ENCODE assay signal across 23 cellular contexts in the genomic region with DNA sequence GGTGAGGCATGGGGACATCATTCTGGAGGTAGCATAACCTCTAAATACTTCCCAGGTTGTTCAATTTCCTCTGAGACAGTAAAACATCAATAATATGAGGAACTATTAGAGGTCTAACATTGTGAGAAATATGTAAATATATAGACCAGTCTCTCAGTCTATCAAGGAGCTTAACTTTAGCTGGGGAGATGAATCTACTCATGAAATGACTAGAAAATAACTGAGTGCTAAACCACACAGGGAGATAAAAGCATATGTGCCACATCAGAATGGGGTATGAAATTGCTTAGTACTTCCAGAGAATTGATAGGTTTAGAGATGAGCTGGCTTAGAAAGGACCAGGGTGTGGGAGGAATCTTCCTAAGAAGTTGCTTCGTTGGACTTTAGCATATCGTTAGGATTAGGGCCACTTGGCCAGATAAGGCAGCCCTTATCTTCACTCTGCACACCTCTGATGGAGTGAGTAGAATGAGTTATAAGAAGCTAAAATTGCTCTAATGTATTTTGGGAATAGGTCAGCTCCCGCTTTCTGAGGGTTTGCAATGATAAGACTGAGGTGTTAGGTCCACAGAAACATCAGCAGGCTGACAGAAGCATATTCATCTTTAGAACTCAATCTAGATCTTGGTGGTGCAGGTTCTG.
DNase-seq lines count a peak whose midpoint lies in the region; ATAC-seq and TF ChIP-seq lines count a peak whose summit lies in the region.
"Had no signal": no experiment of that assay in that cellular context is flagged by ENCODE, and none has a peak within 500 bp of the region (broad histone marks: within the 10 kb centered on the region; RNA-seq: fewer than 3 reads in every experiment).

No MANE protein-coding gene starts in this region.

- H3K4me1 Mint-ChIP-seq in activated T-cell treated with anti-CD3 and anti-CD28 coated beads, Interleukin-2, amount 50 U/mL, for 24 hours (ENCODE audit: low read depth): peaks cover 26% of the 10 kb centered on the region
- H3K4me1 Mint-ChIP-seq in activated T-helper 17 cell treated with anti-CD3 and anti-CD28 coated beads, Interleukin-2, amount 50 U/mL, for 72 hours: peaks cover 11% of the 10 kb centered on the region
- no peaks in the 10 kb centered on the region for H3K4me1 Mint-ChIP-seq in neural progenitor cell
- H3K4me1 Mint-ChIP-seq: CD8-positive, alpha-beta memory T cell; T-helper 17 cell had no signal

- peak overlapping the region; percentile 93 for H3K27ac Mint-ChIP-seq in activated T-cell treated with anti-CD3 and anti-CD28 coated beads, Interleukin-2, amount 50 U/mL, for 24 hours
- peak overlapping the region; percentile 69 for H3K27ac Mint-ChIP-seq in activated T-helper 17 cell treated with anti-CD3 and anti-CD28 coated beads, Interleukin-2, amount 50 U/mL, for 72 hours
- peak overlapping the region; percentile 42 for H3K27ac Mint-ChIP-seq in neural progenitor cell
- H3K27ac Mint-ChIP-seq: CD8-positive, alpha-beta memory T cell; T-helper 17 cell had no signal

- DNase-seq in activated T-cell treated with anti-CD3 and anti-CD28 coated beads, Interleukin-2, amount 50 U/mL, for 24 hours: no peak
- DNase-seq in activated T-cell treated with anti-CD3 and anti-CD28 coated beads for 4 hours (no peak), PC-3 (no peak), neural progenitor cell (ENCODE audit: low spot score) (no peak), esophagus squamous epithelium (lab: John Stamatoyannopoulos, UW) (no peak), omental fat pad (ENCODE audit: low spot score) (no peak), tibial artery (no peak)
- DNase-seq: activated naive CD4-positive, alpha-beta T cell treated with Interleukin-2 at 50 U/mL for 16 hours; amygdala; CD8-positive, alpha-beta memory T cell; EL; GOT3; hippocampal formation; NCI-H146; pancreas; retina; SHP77; stimulated activated naive CD4-positive, alpha-beta T cell treated with Interleukin-2 at 50 U/mL for 16 hours; T-helper 17 cell had no signal

- intact Hi-C loops in PC-3 (cut with micrococcal nuclease) (loop anchor here (5.0 kb wide), 1 partner anchor 43 kb away; no protein-coding TSS in a partner anchor), esophagus squamous epithelium (cut with DNase I) (no loop called here), tibial artery (cut with DNase I; ENCODE audit: low total_unique reads) (no loop called here)

- H3K27me3 Mint-ChIP-seq in activated T-cell treated with anti-CD3 and anti-CD28 coated beads, Interleukin-2, amount 50 U/mL, for 24 hours: no peaks in the 10 kb centered on the region
- no peaks in the 10 kb centered on the region for H3K27me3 Mint-ChIP-seq in activated T-helper 17 cell treated with anti-CD3 and anti-CD28 coated beads, Interleukin-2, amount 50 U/mL, for 72 hours
- H3K27me3 Mint-ChIP-seq in neural progenitor cell (ENCODE audit: insufficient read depth, low read depth): no peaks in the 10 kb centered on the region
- H3K27me3 Mint-ChIP-seq: CD8-positive, alpha-beta memory T cell; T-helper 17 cell had no signal

- H3K27ac ChIP-seq in PC-3 (ENCODE audit: low read length): peak overlapping the region; percentile 57
- H3K27ac ChIP-seq in neural progenitor cell: no peak overlapping the region
- H3K27ac ChIP-seq in esophagus squamous epithelium: no peak overlapping the region
- H3K27ac ChIP-seq in tibial artery: no peak overlapping the region
- H3K27ac ChIP-seq: gastroesophageal sphincter, skin epidermis had no signal

- peaks cover 2% of the 10 kb centered on the region for H3K9me3 Mint-ChIP-seq in activated T-cell treated with anti-CD3 and anti-CD28 coated beads, Interleukin-2, amount 50 U/mL, for 24 hours
- peaks cover 5% of the 10 kb centered on the region for H3K9me3 Mint-ChIP-seq in activated T-helper 17 cell treated with anti-CD3 and anti-CD28 coated beads, Interleukin-2, amount 50 U/mL, for 72 hours
- no peaks in the 10 kb centered on the region for H3K9me3 Mint-ChIP-seq in neural progenitor cell

- H3K36me3 ChIP-seq in PC-3 (ENCODE audit: low read depth, low read length) (no peaks in the 10 kb centered on the region), neural progenitor cell (no peaks in the 10 kb centered on the region), esophagus squamous epithelium (no peaks in the 10 kb centered on the region), tibial artery (peaks cover 10 to 19% (median 10%) of the 10 kb centered on the region in 3 donors)
- H3K36me3 ChIP-seq: gastroesophageal sphincter, pancreas had no signal

- no peak overlapping the region for H3K4me3 Mint-ChIP-seq in activated T-cell treated with anti-CD3 and anti-CD28 coated beads, Interleukin-2, amount 50 U/mL, for 24 hours
- peak overlapping the region; percentile 14 for H3K4me3 Mint-ChIP-seq in activated T-helper 17 cell treated with anti-CD3 and anti-CD28 coated beads, Interleukin-2, amount 50 U/mL, for 72 hours
- H3K4me3 Mint-ChIP-seq in neural progenitor cell: no peak overlapping the region
- H3K4me3 Mint-ChIP-seq: CD8-positive, alpha-beta memory T cell; T-helper 17 cell had no signal

- H3K36me3 Mint-ChIP-seq in activated T-cell treated with anti-CD3 and anti-CD28 coated beads, Interleukin-2, amount 50 U/mL, for 24 hours (ENCODE audit: low read depth): no peaks in the 10 kb centered on the region
- no peaks in the 10 kb centered on the region for H3K36me3 Mint-ChIP-seq in activated T-helper 17 cell treated with anti-CD3 and anti-CD28 coated beads, Interleukin-2, amount 50 U/mL, for 72 hours (ENCODE audit: low read depth)
- peaks cover 31% of the 10 kb centered on the region for H3K36me3 Mint-ChIP-seq in neural progenitor cell
- H3K36me3 Mint-ChIP-seq: CD8-positive, alpha-beta memory T cell had no signal

- H3K4me2 ChIP-seq in PC-3 (ENCODE audit: low read length) (no peak overlapping the region), neural progenitor cell (no peak overlapping the region)

- ATAC-seq in PC-3 (no peak), omental fat pad (ENCODE audit: low FRiP score) (no peak)
- ATAC-seq in activated T-helper 17 cell treated with anti-CD3 and anti-CD28 coated beads, Interleukin-2, amount 50 U/mL, for 72 hours (replicated peaks): peak; percentile 86
- ATAC-seq: gastroesophageal sphincter, Panc1, T-helper 17 cell had no signal

- POLR2A ChIA-PET in PC-3 (lab: Charles Lee; ENCODE audit: unreplicated experiment): no interaction called here

- no peaks in the 10 kb centered on the region for H3K9me3 ChIP-seq in PC-3 (ENCODE audit: low read length)
- H3K9me3 ChIP-seq in neural progenitor cell (ENCODE audit: low read depth): no peaks in the 10 kb centered on the region
- H3K9me3 ChIP-seq in esophagus squamous epithelium: no peaks in the 10 kb centered on the region
- no peaks in the 10 kb centered on the region for H3K9me3 ChIP-seq in tibial artery
- H3K9me3 ChIP-seq: gastroesophageal sphincter, pancreas had no signal

- H3F3A ChIP-seq in PC-3 (ENCODE audit: low read length, unreplicated experiment) (no peaks in the 10 kb centered on the region), neural progenitor cell (ENCODE audit: low read depth) (no peaks in the 10 kb centered on the region)

- H4K20me1 ChIP-seq in PC-3 (ENCODE audit: low read length): no peaks in the 10 kb centered on the region
- no peaks in the 10 kb centered on the region for H4K20me1 ChIP-seq in neural progenitor cell (ENCODE audit: low read depth)

- peaks cover 33% of the 10 kb centered on the region for H3K4me1 ChIP-seq in PC-3 (ENCODE audit: insufficient read depth, low read length)
- H3K4me1 ChIP-seq in neural progenitor cell: no peaks in the 10 kb centered on the region
- peaks cover 0 to 5% (median 0%) of the 10 kb centered on the region in 3 donors for H3K4me1 ChIP-seq in esophagus squamous epithelium
- no peaks in the 10 kb centered on the region for H3K4me1 ChIP-seq in tibial artery
- H3K4me1 ChIP-seq: gastroesophageal sphincter, pancreas had no signal

- CTCF ChIA-PET in PC-3 (lab: Charles Lee): no interaction called here

- TF ChIP-seq POLR2A in esophagus squamous epithelium (IDR thresholded peaks at IDR 0.05): no peak

- TF ChIP-seq CTCF in PC-3 (conservative IDR thresholded peaks at IDR 0.05; ENCODE audit: low read depth, low read length) (no peak), neural progenitor cell (IDR thresholded peaks at IDR 0.05) (no peak), esophagus squamous epithelium (IDR thresholded peaks at IDR 0.05) (no peak), omental fat pad (IDR thresholded peaks at IDR 0.05) (no peak), tibial artery (IDR thresholded peaks at IDR 0.05) (no peak)

- H2AFZ ChIP-seq in PC-3 (ENCODE audit: low read length) (no peak overlapping the region), neural progenitor cell (replicated peaks) (no peak overlapping the region)

- H3K79me2 ChIP-seq in PC-3 (ENCODE audit: low read length) (no peaks in the 10 kb centered on the region), neural progenitor cell (ENCODE audit: low read depth) (no peaks in the 10 kb centered on the region)

- H3K9me2 ChIP-seq in PC-3 (replicated peaks; ENCODE audit: low read length): no peaks in the 10 kb centered on the region

- H3K9ac ChIP-seq in PC-3 (ENCODE audit: low read length) (no peak overlapping the region; the same call in 1 of the 2 replicates), neural progenitor cell (no peak overlapping the region)

- BruUV-seq in PC-3 (replicated peaks; lab: Mats Ljungman, UMichigan): no TSS peak

- H3K4me3 ChIP-seq in PC-3 (ENCODE audit: low read length) (no peak overlapping the region), neural progenitor cell (no peak overlapping the region), esophagus squamous epithelium (no peak overlapping the region), tibial artery (no peak overlapping the region)
- H3K4me3 ChIP-seq: gastroesophageal sphincter, pancreas, skin epidermis had no signal

- H3K27me3 ChIP-seq in PC-3 (ENCODE audit: low read length) (no peaks in the 10 kb centered on the region), neural progenitor cell (no peaks in the 10 kb centered on the region), esophagus squamous epithelium (no peaks in the 10 kb centered on the region), tibial artery (no peaks in the 10 kb centered on the region)
- H3K27me3 ChIP-seq: gastroesophageal sphincter, pancreas had no signal

- WGBS in esophagus squamous epithelium, 2 donors: 80 to 83% methylated on average over 3 of the region's 3 CpGs

Comparison
In these comparisons a context has a peak if more than half of its experiments do, and no peak if none do; other contexts are left out.
1. H3K27ac Mint-ChIP-seq: peak in every context shown above with its lines; median percentile 93 in activated T-cell treated with anti-CD3 and anti-CD28 coated beads, Interleukin-2, amount 50 U/mL, for 24 hours; 69 in activated T-helper 17 cell treated with anti-CD3 and anti-CD28 coated beads, Interleukin-2, amount 50 U/mL, for 72 hours; 42 in neural progenitor cell.